Comparison of ENCODE assay signal across 9 cellular contexts in genomic region chr22:31162015-31162765, GRCh38. TPM values are rescaled to one million over a fixed set of nuclear protein-coding genes. Genes with fewer than 3 reads are reported as not detected.
DNase-seq lines count a peak whose midpoint lies in the region; ATAC-seq, FAIRE-seq and TF ChIP-seq lines count a peak whose summit lies in the region.
"Had no signal": no experiment of that assay in that cellular context is flagged by ENCODE, and none has a peak within 500 bp of the region (broad histone marks: within the 10 kb centered on the region; RNA-seq: fewer than 3 reads in every experiment).

No MANE protein-coding gene starts in this region.

- H3K27ac Mint-ChIP-seq in endodermal cell (no peak overlapping the region), neural crest cell (ENCODE audit: unreplicated experiment) (no peak overlapping the region)

- no peak for ATAC-seq in HG02588 (IDR thresholded peaks at IDR 0.05; ENCODE audit: unreplicated experiment)

- no TSS peak for BruUV-seq in OCI-LY7 (replicated peaks; lab: Mats Ljungman, UMichigan)

- CTCF ChIA-PET in OCI-LY7 (lab: Charles Lee; ENCODE audit: unreplicated experiment) = no interaction called here

- H3K36me3 ChIP-seq in BLaER1 treated with 17β-estradiol and CSF1 and Interleukin-3, amounts not matched to agents 10 nM and 100 nM = peaks cover 23 to 42% (median 36%) of the 10 kb centered on the region in 11 experiments; a peak in 21 of 22 replicates
- H3K36me3 ChIP-seq in OCI-LY7 (ENCODE audit: insufficient read depth, low read length) (peaks cover 2% of the 10 kb centered on the region), endodermal cell (ENCODE audit: control insufficient read depth, insufficient read depth, low read length) (peaks cover 10% of the 10 kb centered on the region)

- H3K4me1 Mint-ChIP-seq in endodermal cell (peaks cover 6% of the 10 kb centered on the region), neural crest cell (peaks cover 23% of the 10 kb centered on the region)

- DNase-seq in OCI-LY7 (ENCODE audit: low spot score) = no peak
- no peak for DNase-seq in endodermal cell
- DNase-seq in neural crest cell (ENCODE audit: low read depth, low spot score) = no peak
- DNase-seq in HTR-8/SVneo (ENCODE audit: insufficient read length, low spot score) = no peak
- DNase-seq in stimulated activated CD4-positive, alpha-beta T cell treated with anti-CD3 and anti-CD28 coated beads, Interleukin-4, amount 100 ng/mL, for 24 hours = no peak
- DNase-seq in HT-29 (ENCODE audit: low spot score) = no peak
- DNase-seq: erythroblast had no signal

- H3K4me3 Mint-ChIP-seq in endodermal cell (no peak overlapping the region), neural crest cell (peak overlapping the region; percentile 99)

- peaks cover 0 to 60% (median 8%) of the 10 kb centered on the region in 11 experiments; a peak in 10 of 22 replicates for H4K20me1 ChIP-seq in BLaER1 treated with 17β-estradiol and CSF1 and Interleukin-3, amounts not matched to agents 10 nM and 100 nM
- 0 out of 2 replicates have a peak, but pooled peaks cover 3% of the 10 kb centered on the region for H4K20me1 ChIP-seq in OCI-LY7 (ENCODE audit: insufficient read depth, low read length)

- H3K4me2 ChIP-seq in BLaER1 treated with 17β-estradiol and CSF1 and Interleukin-3, amounts not matched to agents 10 nM and 100 nM = peak overlapping the region; percentile 77 to 96 (median 89)
- H3K4me2 ChIP-seq in OCI-LY7 (ENCODE audit: low read length) = peak overlapping the region; percentile 98

- H3K27me3 ChIP-seq in BLaER1 treated with 17β-estradiol and CSF1 and Interleukin-3, amounts not matched to agents 10 nM and 100 nM = no peaks in the 10 kb centered on the region
- peaks cover 25% of the 10 kb centered on the region for H3K27me3 ChIP-seq in endodermal cell (ENCODE audit: control insufficient read depth, insufficient read depth, low read length, poor library complexity, severe bottlenecking)

- H3K27me3 Mint-ChIP-seq in endodermal cell (ENCODE audit: insufficient read depth) (peaks cover 27% of the 10 kb centered on the region), neural crest cell (ENCODE audit: low read depth) (peaks cover 23% of the 10 kb centered on the region)

- peaks cover 23% of the 10 kb centered on the region for H3K36me3 Mint-ChIP-seq in endodermal cell (ENCODE audit: low read depth)
- peaks cover 3% of the 10 kb centered on the region for H3K36me3 Mint-ChIP-seq in neural crest cell (ENCODE audit: low read depth)

- H3K79me2 ChIP-seq in OCI-LY7 (ENCODE audit: insufficient read depth, low read depth, low read length) = peaks cover 8% of the 10 kb centered on the region; the same call in 1 of the 2 replicates

- peaks cover 16 to 47% (median 25%) of the 10 kb centered on the region in 10 experiments for H3K4me1 ChIP-seq in BLaER1 treated with 17β-estradiol and CSF1 and Interleukin-3, amounts not matched to agents 10 nM and 100 nM
- H3K4me1 ChIP-seq in OCI-LY7 (ENCODE audit: insufficient read depth, low read length, poor library complexity, severe bottlenecking) = peaks cover 12% of the 10 kb centered on the region
- H3K4me1 ChIP-seq in endodermal cell (ENCODE audit: control insufficient read depth, insufficient read depth, low read length) = no peaks in the 10 kb centered on the region

- POLR2A ChIA-PET in OCI-LY7 (lab: Charles Lee) = interaction anchor here (0.5 to 0.7 kb wide), 2 partner anchors 18 to 1305 kb away, joined by 3 read pairs; no protein-coding TSS in a partner anchor

- no peak overlapping the region for H3K27ac ChIP-seq in BLaER1 treated with 17β-estradiol and CSF1 and Interleukin-3, amounts not matched to agents 10 nM and 100 nM
- no peak overlapping the region for H3K27ac ChIP-seq in OCI-LY7 (ENCODE audit: low read depth, low read length, poor library complexity, severe bottlenecking)
- no peak overlapping the region for H3K27ac ChIP-seq in endodermal cell (ENCODE audit: low read depth, low read length)

- peak overlapping the region in 3 of 10 experiments; percentile 76 to 86 (median 76); a peak in 4 of 20 replicates for H3K4me3 ChIP-seq in BLaER1 treated with 17β-estradiol and CSF1 and Interleukin-3, amounts not matched to agents 10 nM and 100 nM
- H3K4me3 ChIP-seq in OCI-LY7 (ENCODE audit: low read depth, low read length, poor library complexity, severe bottlenecking) (no peak overlapping the region), endodermal cell (ENCODE audit: low read length) (no peak overlapping the region)

- intact Hi-C loops in OCI-LY7 (cut with micrococcal nuclease; ENCODE audit: unreplicated experiment) = no loop called here

- no peaks in the 10 kb centered on the region for H3K9me3 ChIP-seq in BLaER1 treated with 17β-estradiol and CSF1 and Interleukin-3, amounts not matched to agents 10 nM and 100 nM (replicated peaks in 1 of 11)
- H3K9me3 ChIP-seq in OCI-LY7 (ENCODE audit: low read length) = no peaks in the 10 kb centered on the region; the same call in 1 of the 2 replicates
- H3K9me3 ChIP-seq in endodermal cell (ENCODE audit: control insufficient read depth, low read length) = no peaks in the 10 kb centered on the region

- WGBS in endodermal cell (ENCODE audit: insufficient coverage in 1 of 2, insufficient read length in 1 of 2), 2 experiments = 91 to 92% methylated on average over 4 of the region's 5 CpGs

- 0 out of 2 replicates have a peak, but pooled peaks have one; percentile 22 for TF ChIP-seq CTCF in OCI-LY7 (conservative IDR thresholded peaks at IDR 0.05; ENCODE audit: low read length)
- peak; percentile 38 for TF ChIP-seq CTCF in endodermal cell (conservative IDR thresholded peaks at IDR 0.05)
- peak; percentile 20 for TF ChIP-seq CTCF in neural crest cell (conservative IDR thresholded peaks at IDR 0.05)

- peak overlapping the region in 5 of 11 experiments; percentile 85 to 92 (median 87); a peak in 6 of 22 replicates for H3K9ac ChIP-seq in BLaER1 treated with 17β-estradiol and CSF1 and Interleukin-3, amounts not matched to agents 10 nM and 100 nM
- H3K9ac ChIP-seq in endodermal cell (ENCODE audit: extremely low read depth, low read length, poor library complexity, severe bottlenecking) = no peak overlapping the region

- FAIRE-seq in HTR-8/SVneo (lab: Jason Lieb, UNC) = no peak

- no peaks in the 10 kb centered on the region for H3K9me3 Mint-ChIP-seq in endodermal cell
- H3K9me3 Mint-ChIP-seq in neural crest cell = no peaks in the 10 kb centered on the region

- H3K9me2 ChIP-seq in OCI-LY7 (ENCODE audit: insufficient read depth, low read length) = no peaks in the 10 kb centered on the region

- H2AFZ ChIP-seq in OCI-LY7 (ENCODE audit: low read length) = no peak overlapping the region

RNA-seq across cellular contexts. Expression of gene RNF185, which starts 2.2 kb away (rescaled TPM):
- total RNA-seq in OCI-LY7 (2014; rRNA removed; shearing (Covaris generic)) = 14.3 and 17.7 TPM in 2 replicates
- total RNA-seq in OCI-LY7 (2022) = 17.1 and 19.5 TPM in 2 replicates
- 10 to 100 TPM; 18.9 to 21.7 TPM for total RNA-seq in endodermal cell
- 30.3 TPM for polyA plus RNA-seq in endodermal cell (2013, experiment 1 of 2)
- 28.4 TPM for polyA plus RNA-seq in endodermal cell (2013, experiment 2 of 2)
- 31.7 and 33.8 TPM in 2 replicates for total RNA-seq in neural crest cell
- 10.7 and 13.4 TPM in 2 replicates for total RNA-seq in HT-29 (2014; rRNA removed; shearing (Covaris generic))

RNA-seq across cellular contexts. Expression of gene PLA2G3, which starts 21.9 kb away (rescaled TPM):
- not detected in 2 replicates for total RNA-seq in OCI-LY7 (2014; rRNA removed; shearing (Covaris generic))
- total RNA-seq in OCI-LY7 (2022) (not detected in 2 replicates), endodermal cell (1 to 10 TPM; 4.1 to 4.6 TPM), neural crest cell (24.3 and 24.7 TPM in 2 replicates)
- polyA plus RNA-seq in endodermal cell (2013, experiment 1 of 2) = 13.1 TPM
- 15.3 TPM for polyA plus RNA-seq in endodermal cell (2013, experiment 2 of 2)
- total RNA-seq in HT-29 (2014; rRNA removed; shearing (Covaris generic)) = not detected in 2 replicates

RNA-seq across cellular contexts. Expression of gene INPP5J, which starts 39.4 kb away (rescaled TPM):
- total RNA-seq in OCI-LY7 (2014; rRNA removed; shearing (Covaris generic)) = not detected in 2 replicates
- total RNA-seq in OCI-LY7 (2022) (7.0 and 7.5 TPM in 2 replicates), endodermal cell (1 to 10 TPM; 3.5 to 5.4 TPM), neural crest cell (4.5 and 4.7 TPM in 2 replicates)
- 2.8 TPM for polyA plus RNA-seq in endodermal cell (2013, experiment 1 of 2)
- 2.0 TPM for polyA plus RNA-seq in endodermal cell (2013, experiment 2 of 2)
- 1.8 TPM in 2 replicates for total RNA-seq in HT-29 (2014; rRNA removed; shearing (Covaris generic))

RNA-seq across cellular contexts. Expression of gene LIMK2, which starts 49.9 kb away (rescaled TPM):
- total RNA-seq in OCI-LY7 (2014; rRNA removed; shearing (Covaris generic)) = 16.2 and 24.8 TPM in 2 replicates
- 23.5 and 24.8 TPM in 2 replicates for total RNA-seq in OCI-LY7 (2022)
- total RNA-seq in endodermal cell = 10 to 100 TPM; 41.4 to 42.2 TPM
- 26.5 TPM for polyA plus RNA-seq in endodermal cell (2013, experiment 1 of 2)
- 25.9 TPM for polyA plus RNA-seq in endodermal cell (2013, experiment 2 of 2)
- 31.3 and 35.1 TPM in 2 replicates for total RNA-seq in neural crest cell
- 24.4 and 28.4 TPM in 2 replicates for total RNA-seq in HT-29 (2014; rRNA removed; shearing (Covaris generic))

RNA-seq across cellular contexts. Expression of gene SELENOM, which starts 54.8 kb away (rescaled TPM):
- total RNA-seq in OCI-LY7 (2014; rRNA removed; shearing (Covaris generic)) = 1.4 TPM in 1 of 2 replicates, not detected in the other
- total RNA-seq in OCI-LY7 (2022) (0.55 and 1.8 TPM in 2 replicates), endodermal cell (10 to 100 TPM in 1 of 2 donors, 1 to 10 TPM in 1; 8.0 to 10.4 TPM), neural crest cell (9.1 and 10.1 TPM in 2 replicates)
- polyA plus RNA-seq in endodermal cell (2013, experiment 1 of 2) = 27.7 TPM
- 20.3 TPM for polyA plus RNA-seq in endodermal cell (2013, experiment 2 of 2)
- 0.64 and 1.6 TPM in 2 replicates for total RNA-seq in HT-29 (2014; rRNA removed; shearing (Covaris generic))
